ENCODE assay signal across 15 cellular contexts in genomic region chr12:11752403-11753150, GRCh38.
DNase-seq lines count a peak whose midpoint lies in the region; ATAC-seq and TF ChIP-seq lines count a peak whose summit lies in the region.
"Had no signal": no experiment of that assay in that cellular context is flagged by ENCODE, and none has a peak within 500 bp of the region (broad histone marks: within the 10 kb centered on the region; RNA-seq: fewer than 3 reads in every experiment).

No MANE protein-coding gene starts in this region.

- CTCF ChIA-PET in OCI-LY7 (lab: Charles Lee; ENCODE audit: unreplicated experiment), result interaction anchor here (0.8 to 2.1 kb wide), 3 partner anchors 8 to 82 kb away, joined by 3 to 9 read pairs (median 3); no protein-coding TSS in a partner anchor
- CTCF ChIA-PET in CD8-positive, alpha-beta memory T cell (lab: Charles Lee), result interaction anchor here (1.0 to 1.5 kb wide), 2 partner anchors 8 to 281 kb away, joined by 4 read pairs; no protein-coding TSS in a partner anchor

- DNase-seq in SIG-M5 treated with dmso at 0.1 percent for 504 hours (lab: John Stamatoyannopoulos, UW; ENCODE audit: unreplicated experiment), result peak; percentile 57
- no peak for DNase-seq in SIG-M5 (lab: John Stamatoyannopoulos, UW)
- no peak for DNase-seq in OCI-LY7 (ENCODE audit: low spot score)
- peak; percentile 64 for DNase-seq in fibroblast of the aortic adventitia (ENCODE audit: low read depth)
- no peak for DNase-seq in thoracic aorta (ENCODE audit: low spot score)
- no peak for DNase-seq in CD8-positive, alpha-beta memory T cell
- DNase-seq in BE2C, result no peak
- DNase-seq: activated CD8-positive, alpha-beta memory T cell treated with anti-CD3 and anti-CD28 coated beads, Interleukin-2, amount 50 U/mL, for 4 hours; gastrocnemius medialis; islet precursor cell; naive thymus-derived CD8-positive, alpha-beta T cell; NCI-H2171; testis had no signal

- H2AFZ ChIP-seq in OCI-LY7 (ENCODE audit: low read length), result no peak overlapping the region

- peak overlapping the region; percentile 56 for H3K4me3 ChIP-seq in OCI-LY7 (ENCODE audit: low read depth, low read length, poor library complexity, severe bottlenecking)
- H3K4me3 ChIP-seq in fibroblast of the aortic adventitia (ENCODE audit: low read depth, low read length), result no peak overlapping the region
- no peak overlapping the region for H3K4me3 ChIP-seq in thoracic aorta
- no peak overlapping the region for H3K4me3 ChIP-seq in CD8-positive, alpha-beta memory T cell (ENCODE audit: low read length)
- no peak overlapping the region for H3K4me3 ChIP-seq in BE2C (ENCODE audit: low read depth, low read length)
- H3K4me3 ChIP-seq: gastrocnemius medialis, testis had no signal

- no peaks in the 10 kb centered on the region for H3K9me2 ChIP-seq in OCI-LY7 (ENCODE audit: insufficient read depth, low read length)

- peaks cover 51% of the 10 kb centered on the region; the same call in 1 of the 2 replicates for H3K79me2 ChIP-seq in OCI-LY7 (ENCODE audit: insufficient read depth, low read depth, low read length)

- H3K4me1 Mint-ChIP-seq in CD8-positive, alpha-beta memory T cell, result peaks cover 1 to 14% (median 4%) of the 10 kb centered on the region in 3 donors

- ATAC-seq in thoracic aorta (ENCODE audit: insufficient number of reproducible peaks, low FRiP score, low read depth) (peak; percentile 25), HG03439 (IDR thresholded peaks at IDR 0.05; ENCODE audit: unreplicated experiment) (no peak)
- ATAC-seq: gastrocnemius medialis; naive thymus-derived CD8-positive, alpha-beta T cell had no signal

- H3K27ac Mint-ChIP-seq in CD8-positive, alpha-beta memory T cell, result no peak overlapping the region

- H3K4me3 Mint-ChIP-seq in CD8-positive, alpha-beta memory T cell, result no peak overlapping the region

- intact Hi-C loops in OCI-LY7 (cut with micrococcal nuclease; ENCODE audit: unreplicated experiment), result loop anchor here (1.0 to 10.0 kb wide), 5 partner anchors 23 to 972 kb away; partner anchors contain the start of genes BORCS5 and MANSC1

- H3K27ac ChIP-seq in OCI-LY7 (ENCODE audit: low read depth, low read length, poor library complexity, severe bottlenecking) (peak overlapping the region; percentile 100), thoracic aorta (peak overlapping the region; percentile 89 to 96)
- H3K27ac ChIP-seq in CD8-positive, alpha-beta memory T cell (ENCODE audit: low read depth, low read length), result no peak overlapping the region
- H3K27ac ChIP-seq: 22Rv1 had no signal

- peak overlapping the region; percentile 76 for H3K4me2 ChIP-seq in OCI-LY7 (ENCODE audit: low read length)

- H4K20me1 ChIP-seq in OCI-LY7 (ENCODE audit: insufficient read depth, low read length), result no peaks in the 10 kb centered on the region

- POLR2A ChIA-PET in OCI-LY7 (lab: Charles Lee), result interaction anchor here (0.5 to 15.4 kb wide), 9 partner anchors 10 to 208 kb away, joined by 3 to 201 read pairs (median 5); no protein-coding TSS in a partner anchor
- POLR2A ChIA-PET in CD8-positive, alpha-beta memory T cell (lab: Charles Lee), result no interaction called here

- no TSS peak for BruUV-seq in OCI-LY7 (replicated peaks; lab: Mats Ljungman, UMichigan)

- no peaks in the 10 kb centered on the region for H3K9me3 Mint-ChIP-seq in CD8-positive, alpha-beta memory T cell
- H3K9me3 Mint-ChIP-seq: naive thymus-derived CD8-positive, alpha-beta T cell had no signal

- H3K4me1 ChIP-seq in OCI-LY7 (ENCODE audit: insufficient read depth, low read length, poor library complexity, severe bottlenecking) (peaks cover 100% of the 10 kb centered on the region), thoracic aorta (ENCODE audit: control insufficient read depth in 1 of 2, low read depth in 2 of 2) (peaks cover 52 to 60% of the 10 kb centered on the region in 2 donors), BE2C (peaks cover 5% of the 10 kb centered on the region)
- H3K4me1 ChIP-seq in CD8-positive, alpha-beta memory T cell (ENCODE audit: insufficient read depth, low read length), result no peaks in the 10 kb centered on the region

- no peaks in the 10 kb centered on the region for H3K27me3 ChIP-seq in thoracic aorta (replicated peaks; ENCODE audit: insufficient read depth)
- no peaks in the 10 kb centered on the region for H3K27me3 ChIP-seq in CD8-positive, alpha-beta memory T cell (ENCODE audit: insufficient read depth, low read length, poor library complexity, severe bottlenecking)
- H3K27me3 ChIP-seq in BE2C, result no peaks in the 10 kb centered on the region
- H3K27me3 ChIP-seq: gastrocnemius medialis, testis had no signal

- peaks cover 0 to 49% (median 30%) of the 10 kb centered on the region in 3 donors for H3K36me3 Mint-ChIP-seq in CD8-positive, alpha-beta memory T cell

- H3K36me3 ChIP-seq in OCI-LY7 (ENCODE audit: insufficient read depth, low read length) (peaks cover 11% of the 10 kb centered on the region; the same call in 1 of the 2 replicates), thoracic aorta (no peaks in the 10 kb centered on the region), BE2C (no peaks in the 10 kb centered on the region)
- H3K36me3 ChIP-seq in CD8-positive, alpha-beta memory T cell (ENCODE audit: insufficient read depth, low read length), result no peaks in the 10 kb centered on the region
- H3K36me3 ChIP-seq: gastrocnemius medialis had no signal

- TF ChIP-seq CTCF in OCI-LY7 (conservative IDR thresholded peaks at IDR 0.05; ENCODE audit: low read length), result no peak
- no peak for TF ChIP-seq CTCF in fibroblast of the aortic adventitia (IDR thresholded peaks at IDR 0.05; ENCODE audit: insufficient read depth, low read length)
- TF ChIP-seq CTCF in thoracic aorta (IDR thresholded peaks at IDR 0.05), result no peak
- no peak for TF ChIP-seq CTCF in BE2C (IDR thresholded peaks at IDR 0.05; ENCODE audit: low read depth, low read length)

- no peaks in the 10 kb centered on the region for H3K9me3 ChIP-seq in OCI-LY7 (ENCODE audit: low read length)
- no peaks in the 10 kb centered on the region for H3K9me3 ChIP-seq in thoracic aorta
- no peaks in the 10 kb centered on the region for H3K9me3 ChIP-seq in CD8-positive, alpha-beta memory T cell (ENCODE audit: low read length)
- no peaks in the 10 kb centered on the region for H3K9me3 ChIP-seq in BE2C
- H3K9me3 ChIP-seq: gastrocnemius medialis, testis had no signal

- H3K27me3 Mint-ChIP-seq in CD8-positive, alpha-beta memory T cell, result no peaks in the 10 kb centered on the region
- H3K27me3 Mint-ChIP-seq: naive thymus-derived CD8-positive, alpha-beta T cell had no signal

Comparison
In these comparisons a context has a peak if more than half of its experiments do, and no peak if none do; other contexts are left out.
1. DNase-seq: peak in SIG-M5 treated with dmso at 0.1 percent for 504 hours (single experiment) and fibroblast of the aortic adventitia (single experiment); none in SIG-M5 (single experiment), OCI-LY7 (single experiment), thoracic aorta (single experiment), CD8-positive, alpha-beta memory T cell (0 of 5) and BE2C (single experiment).